In genomic region chr17:2390199-2390880, GRCh38 we compare ENCODE assay signal across 13 cellular contexts. TPM values are rescaled to one million over a fixed set of nuclear protein-coding genes. Genes with fewer than 3 reads are reported as not detected.
DNase-seq lines count a peak whose midpoint lies in the region; ATAC-seq and TF ChIP-seq lines count a peak whose summit lies in the region.
"Had no signal": no experiment of that assay in that cellular context is flagged by ENCODE, and none has a peak within 500 bp of the region (broad histone marks: within the 10 kb centered on the region; RNA-seq: fewer than 3 reads in every experiment).

No MANE protein-coding gene starts in this region.

- POLR2A ChIA-PET in activated B cell treated with CpG ODN at 0.5 μM for 24 hours (lab: Charles Lee): interaction anchor here (1.6 to 4.4 kb wide), 2 partner anchors 9 to 12 kb away, joined by 5 to 103 read pairs; partner anchors contain the start of gene MNT

- DNase-seq in DMS 273 (lab: John Stamatoyannopoulos, UW; ENCODE audit: unreplicated experiment) (peak; percentile 38), DMS 273 treated with DMSO at 0.1 percent for 48 hours (lab: John Stamatoyannopoulos, UW) (no peak), activated B cell treated with CpG ODN at 0.5 μM for 24 hours (no peak), right atrium auricular region (ENCODE audit: low spot score) (peak; percentile 78), spleen (no peak), pons (ENCODE audit: low spot score) (no peak), SJCRH30 (no peak)
- DNase-seq: 8988T; NCI-H1436 treated with DMSO at 0.1 percent for 48 hours; stimulated activated CD4-positive, alpha-beta T cell treated with anti-CD3 and anti-CD28 coated beads, Interleukin-15, amount 100 ng/mL, for 24 hours; substantia nigra had no signal

- intact Hi-C loops in activated B cell treated with CpG ODN at 0.5 μM for 24 hours (cut with micrococcal nuclease): no loop called here
- intact Hi-C loops in spleen (cut with DNase I; ENCODE audit: low total_unique reads): no loop called here

- H3K4me1 ChIP-seq in right atrium auricular region: peaks cover 0 to 48% of the 10 kb centered on the region in 2 donors
- H3K4me1 ChIP-seq in spleen: peaks cover 30 to 74% (median 43%) of the 10 kb centered on the region in 6 donors
- H3K4me1 ChIP-seq in SJCRH30: peaks cover 13% of the 10 kb centered on the region; the same call in 1 of the 2 replicates

- peaks cover 25% of the 10 kb centered on the region for H3K36me3 Mint-ChIP-seq in activated B cell treated with CpG ODN at 0.5 μM for 24 hours (ENCODE audit: low read depth)

- H3K36me3 ChIP-seq in right atrium auricular region: peaks cover 23% of the 10 kb centered on the region
- peaks cover 4 to 53% (median 28%) of the 10 kb centered on the region in 6 donors for H3K36me3 ChIP-seq in spleen
- H3K36me3 ChIP-seq in SJCRH30: no peaks in the 10 kb centered on the region

- peak overlapping the region; percentile 73 for H3K27ac Mint-ChIP-seq in activated B cell treated with CpG ODN at 0.5 μM for 24 hours

- no peaks in the 10 kb centered on the region for H3K27me3 ChIP-seq in right atrium auricular region
- no peaks in the 10 kb centered on the region for H3K27me3 ChIP-seq in spleen (replicated peaks in 1 of 7)
- H3K27me3 ChIP-seq in SJCRH30: no peaks in the 10 kb centered on the region

- TF ChIP-seq CTCF in activated B cell treated with CpG ODN at 0.5 μM for 24 hours (IDR thresholded peaks at IDR 0.05): no peak
- no peak for TF ChIP-seq CTCF in right atrium auricular region (IDR thresholded peaks at IDR 0.05)
- no peak for TF ChIP-seq CTCF in spleen (IDR thresholded peaks at IDR 0.05 in 8 of 11, conservative IDR thresholded peaks at IDR 0.05 in 3 of 11)

- ATAC-seq in activated B cell treated with CpG ODN at 0.5 μM for 24 hours (ENCODE audit: low read depth): no peak
- ATAC-seq in HG03432 (IDR thresholded peaks at IDR 0.05; ENCODE audit: unreplicated experiment): no peak
- ATAC-seq: esophagus mucosa had no signal

- 82 to 90% (median 87%) methylated on average over 12 of the region's 12 CpGs for WGBS in spleen, 5 donors

- CTCF ChIA-PET in activated B cell treated with CpG ODN at 0.5 μM for 24 hours (lab: Charles Lee): interaction anchor here (2.4 kb wide), 1 partner anchor 25 kb away, joined by 23 read pairs; no protein-coding TSS in a partner anchor

- H3K4me3 Mint-ChIP-seq in activated B cell treated with CpG ODN at 0.5 μM for 24 hours: peak overlapping the region; percentile 38

- H3K4me3 ChIP-seq in right atrium auricular region: no peak overlapping the region
- H3K4me3 ChIP-seq in spleen: peak overlapping the region in 1 of 8 donors; percentile 97
- no peak overlapping the region for H3K4me3 ChIP-seq in SJCRH30

- peaks cover 30% of the 10 kb centered on the region for H3K4me1 Mint-ChIP-seq in activated B cell treated with CpG ODN at 0.5 μM for 24 hours

- no peaks in the 10 kb centered on the region for H3K27me3 Mint-ChIP-seq in activated B cell treated with CpG ODN at 0.5 μM for 24 hours

- no peak for TF ChIP-seq POLR2A in spleen (IDR thresholded peaks at IDR 0.05)

- peak overlapping the region; percentile 99 to 100 for H3K27ac ChIP-seq in right atrium auricular region
- peak overlapping the region in 7 of 8 donors; percentile 97 to 100 (median 99) for H3K27ac ChIP-seq in spleen
- no peak overlapping the region for H3K27ac ChIP-seq in SJCRH30

- H3K9me3 Mint-ChIP-seq in activated B cell treated with CpG ODN at 0.5 μM for 24 hours: no peaks in the 10 kb centered on the region

- H3K9me3 ChIP-seq in right atrium auricular region (no peaks in the 10 kb centered on the region), spleen (no peaks in the 10 kb centered on the region), SJCRH30 (replicated peaks) (no peaks in the 10 kb centered on the region)

RNA-seq across cellular contexts. Expression of gene MNT, which starts 10.5 kb away (rescaled TPM):
- total RNA-seq in activated B cell treated with CpG ODN at 0.5 μM for 24 hours (24.3 and 31.3 TPM in 2 replicates), right atrium auricular region (1 to 10 TPM; 3.7 to 7.7 TPM), spleen (10 to 100 TPM; 18.9 to 38.5 (median 28.8) TPM)
- 10 to 100 TPM in 1 of 3 donors, 1 to 10 TPM in 2; 2.8 to 11.1 (median 2.8) TPM for polyA plus RNA-seq in spleen
- 8.7 and 10.1 TPM in 2 replicates for total RNA-seq in SJCRH30 (2014; rRNA removed; shearing (Covaris generic))

RNA-seq across cellular contexts. Expression of gene SGSM2, which starts 53.0 kb away (rescaled TPM):
- total RNA-seq in activated B cell treated with CpG ODN at 0.5 μM for 24 hours (50.1 and 60.5 TPM in 2 replicates), right atrium auricular region (10 to 100 TPM; 20.9 to 31.4 TPM), spleen (10 to 100 TPM; 53.6 to 90.4 (median 68.8) TPM)
- polyA plus RNA-seq in spleen: 10 to 100 TPM; 30.7 to 83.8 (median 70.8) TPM
- 10.6 and 12.0 TPM in 2 replicates for total RNA-seq in SJCRH30 (2014; rRNA removed; shearing (Covaris generic))

RNA-seq across cellular contexts. Expression of gene TSR1, which starts 54.1 kb away (rescaled TPM):
- total RNA-seq in activated B cell treated with CpG ODN at 0.5 μM for 24 hours (46.4 and 48.5 TPM in 2 replicates), right atrium auricular region (10 to 100 TPM; 22.5 to 25.9 TPM), spleen (10 to 100 TPM; 17.7 to 30.4 (median 26.1) TPM)
- 10 to 100 TPM in 1 of 3 donors, 1 to 10 TPM in 2; 8.2 to 12.7 (median 9.2) TPM for polyA plus RNA-seq in spleen
- 31.9 and 33.6 TPM in 2 replicates for total RNA-seq in SJCRH30 (2014; rRNA removed; shearing (Covaris generic))

Comparison
In these comparisons a context has a peak if more than half of its experiments do, and no peak if none do; other contexts are left out.
1. DNase-seq: peak in DMS 273 (single experiment) and right atrium auricular region (single experiment); none in DMS 273 treated with DMSO at 0.1 percent for 48 hours (single experiment), activated B cell treated with CpG ODN at 0.5 μM for 24 hours (single experiment), spleen (single experiment), pons (single experiment) and SJCRH30 (0 of 2).